In genomic region chr15:72890043-72890442, GRCh38 we compare ENCODE assay signal across 27 cellular contexts.
DNase-seq lines count a peak whose midpoint lies in the region; ATAC-seq and TF ChIP-seq lines count a peak whose summit lies in the region.
"Had no signal": no experiment of that assay in that cellular context is flagged by ENCODE, and none has a peak within 500 bp of the region (broad histone marks: within the 10 kb centered on the region; RNA-seq: fewer than 3 reads in every experiment).

No MANE protein-coding gene starts in this region.

- H2BK15ac ChIP-seq in H9 (ENCODE audit: low read depth, low read length) = no peak overlapping the region

- H2AFZ ChIP-seq in ACC112 (ENCODE audit: low read length, unreplicated experiment) (peak overlapping the region; percentile 25), H9 (ENCODE audit: low read length) (no peak overlapping the region)

- H2AK5ac ChIP-seq in H9 (ENCODE audit: insufficient read length, low read length) = no peak overlapping the region

- no peak overlapping the region for H3K23ac ChIP-seq in H9 (ENCODE audit: insufficient read length, low read depth, low read length)

- peak overlapping the region; percentile 70 for H3K18ac ChIP-seq in H9 (ENCODE audit: insufficient read length, low read depth, low read length)

- TF ChIP-seq CTCF in H9 (conservative IDR thresholded peaks at IDR 0.05) = no peak
- no peak for TF ChIP-seq CTCF in left lung (IDR thresholded peaks at IDR 0.05)
- no peak for TF ChIP-seq CTCF in natural killer cell (IDR thresholded peaks at IDR 0.05)

- H4K8ac ChIP-seq in H9 (replicated peaks; ENCODE audit: insufficient read length, low read depth, low read length) = no peak overlapping the region

- H3K4me3 Mint-ChIP-seq in H9 (no peak overlapping the region), natural killer cell (no peak overlapping the region)
- H3K4me3 Mint-ChIP-seq: activated CD8-positive, alpha-beta T cell treated with anti-CD3 and anti-CD28 coated beads, Interleukin-2, amount 10 ng/mL, durations not matched to agents 7 days and 5 days; activated naive CD8-positive, alpha-beta T cell treated with anti-CD3 and anti-CD28 coated beads for 36 hours; naive B cell; T-helper 1 cell treated with Interleukin-12 subunit alpha and Interleukin-12 subunit beta and Interleukin-4 antibody, amounts not matched to agents 30 μg/mL and 1 μg/mL, for 36 hours had no signal

- DNase-seq in H9 (no peak), NCI-H82 (lab: John Stamatoyannopoulos, UW) (peak; percentile 97), myocyte (ENCODE audit: low read depth) (peak; percentile 3), left lung (no peak), natural killer cell (no peak), activated gamma-delta T cell treated with Interleukin-2 at 50 U/mL for 16 hours (no peak)
- DNase-seq: ACHN; activated CD4-positive, CD25-positive, alpha-beta regulatory T cell treated with anti-CD3 and anti-CD28 coated beads, Interleukin-2, amount 50 U/mL, for 72 hours; activated CD8-positive, alpha-beta T cell treated with anti-CD3 and anti-CD28 coated beads, Interleukin-2, amount 10 ng/mL, durations not matched to agents 7 days and 5 days; activated effector memory CD4-positive, alpha-beta T cell treated with Interleukin-2 at 50 U/mL for 16 hours; activated naive CD8-positive, alpha-beta T cell treated with anti-CD3 and anti-CD28 coated beads for 36 hours; esophagus squamous epithelium; foreskin melanocyte; left cardiac atrium; naive B cell; NCI-H146; NCI-H774; SK-N-SH; stimulated activated CD4-positive, alpha-beta T cell treated with anti-CD3 and anti-CD28 coated beads, Interleukin-2, amount 100 ng/mL, for 24 hours had no signal

- H3K27ac Mint-ChIP-seq in H9 (no peak overlapping the region), natural killer cell (no peak overlapping the region)
- H3K27ac Mint-ChIP-seq: activated CD8-positive, alpha-beta T cell treated with anti-CD3 and anti-CD28 coated beads, Interleukin-2, amount 10 ng/mL, durations not matched to agents 7 days and 5 days; activated naive CD8-positive, alpha-beta T cell treated with anti-CD3 and anti-CD28 coated beads for 36 hours; naive B cell; T-helper 1 cell treated with Interleukin-12 subunit alpha and Interleukin-12 subunit beta and Interleukin-4 antibody, amounts not matched to agents 30 μg/mL and 1 μg/mL, for 36 hours had no signal

- no peaks in the 10 kb centered on the region for H3K27me3 ChIP-seq in ACC112 (ENCODE audit: insufficient read depth, low read length)
- no peaks in the 10 kb centered on the region for H3K27me3 ChIP-seq in H9 (ENCODE audit: insufficient read depth, low read length)
- H3K27me3 ChIP-seq in left lung = no peaks in the 10 kb centered on the region
- H3K27me3 ChIP-seq: ascending aorta, tibial nerve had no signal

- H2BK5ac ChIP-seq in H9 (ENCODE audit: insufficient read length, low read length) = no peak overlapping the region

- no CpG with 5 or more reads among the region's 12 CpGs for WGBS in H9 (ENCODE audit: extremely low coverage, insufficient read length, low lambda C conversion rate)

- no peak overlapping the region for H3T11ph ChIP-seq in H9 (ENCODE audit: low read length)

- no peak overlapping the region for H3K9ac ChIP-seq in H9 (ENCODE audit: extremely low read depth, insufficient read length, low read length)
- H3K9ac ChIP-seq: KMS-11, SK-N-SH had no signal

- H3K9me3 ChIP-seq in H9 (ENCODE audit: control insufficient read depth, low read depth, low read length) (no peaks in the 10 kb centered on the region), left lung (no peaks in the 10 kb centered on the region)
- H3K9me3 ChIP-seq: esophagus squamous epithelium, SK-N-SH had no signal

- H3K9me3 Mint-ChIP-seq in H9 (peaks cover 0 to 8% of the 10 kb centered on the region in 2 experiments; a peak in 2 of 5 replicates), natural killer cell (peaks cover 2% of the 10 kb centered on the region in 2 donors)
- H3K9me3 Mint-ChIP-seq: activated naive CD8-positive, alpha-beta T cell treated with anti-CD3 and anti-CD28 coated beads for 36 hours; T-helper 1 cell treated with Interleukin-12 subunit alpha and Interleukin-12 subunit beta and Interleukin-4 antibody, amounts not matched to agents 30 μg/mL and 1 μg/mL, for 36 hours had no signal

- H3K79me1 ChIP-seq in H9 (ENCODE audit: insufficient read depth, low read depth, low read length, poor library complexity, severe bottlenecking) = no peaks in the 10 kb centered on the region

- no peak overlapping the region for H4K5ac ChIP-seq in H9 (ENCODE audit: insufficient read length, low read depth, low read length)

- H3K4me2 ChIP-seq in H9 (ENCODE audit: insufficient read depth, insufficient read length, low read length) = no peak overlapping the region
- H3K4me2 ChIP-seq: KMS-11, SK-N-SH had no signal

- no peak overlapping the region for H2BK20ac ChIP-seq in H9 (ENCODE audit: low read depth, low read length, poor library complexity, severe bottlenecking)

- H3K4me1 Mint-ChIP-seq in H9 (no peaks in the 10 kb centered on the region), natural killer cell (no peaks in the 10 kb centered on the region)
- H3K4me1 Mint-ChIP-seq: activated naive CD8-positive, alpha-beta T cell treated with anti-CD3 and anti-CD28 coated beads for 36 hours; naive B cell had no signal

- H3K14ac ChIP-seq in H9 (ENCODE audit: insufficient read depth, low read length) = peak overlapping the region; percentile 35; the same call in 1 of the 2 replicates

- ATAC-seq in left lung = no peak
- ATAC-seq in natural killer cell = no peak
- no peak for ATAC-seq in GM18520 (IDR thresholded peaks at IDR 0.05; ENCODE audit: unreplicated experiment)
- ATAC-seq: activated CD8-positive, alpha-beta T cell treated with anti-CD3 and anti-CD28 coated beads, Interleukin-2, amount 10 ng/mL, durations not matched to agents 7 days and 5 days; GM12878 had no signal

- H3K4me1 ChIP-seq in ACC112 (ENCODE audit: control insufficient read depth, insufficient read depth, low read length, unreplicated experiment) (no peaks in the 10 kb centered on the region), H9 (ENCODE audit: insufficient read depth, low read length) (no peaks in the 10 kb centered on the region), left lung (no peaks in the 10 kb centered on the region)
- H3K4me1 ChIP-seq: ascending aorta, esophagus squamous epithelium, tibial nerve had no signal

- H4K20me1 ChIP-seq in H9 (ENCODE audit: control insufficient read depth, insufficient read depth, insufficient read length) = no peaks in the 10 kb centered on the region

- H3K27ac ChIP-seq in ACC112 (ENCODE audit: low read depth, low read length) (no peak overlapping the region), H9 (ENCODE audit: insufficient read length, low read depth, low read length) (no peak overlapping the region), left lung (no peak overlapping the region)
- H3K27ac ChIP-seq: ascending aorta, esophagus squamous epithelium, KMS-11, RWPE1, tibial nerve had no signal

- no peak overlapping the region for H3K4ac ChIP-seq in H9 (ENCODE audit: low read depth, low read length)

- H3K56ac ChIP-seq in H9 (ENCODE audit: insufficient read length, low read depth, low read length) = no peak overlapping the region

- intact Hi-C loops in left lung (cut with DNase I) = no loop called here
- intact Hi-C loops in natural killer cell (cut with micrococcal nuclease) = no loop called here

- H3K36me3 ChIP-seq in ACC112 (ENCODE audit: insufficient read depth, low read length) = no peaks in the 10 kb centered on the region
- no peaks in the 10 kb centered on the region for H3K36me3 ChIP-seq in left lung
- H3K36me3 ChIP-seq: ascending aorta, esophagus squamous epithelium, tibial nerve had no signal

- H3K36me3 Mint-ChIP-seq in H9 (ENCODE audit: insufficient read depth in 1 of 3, low read depth in 3 of 3) (no peaks in the 10 kb centered on the region), natural killer cell (peaks cover 15% of the 10 kb centered on the region)
- H3K36me3 Mint-ChIP-seq: activated naive CD8-positive, alpha-beta T cell treated with anti-CD3 and anti-CD28 coated beads for 36 hours had no signal

- no peak overlapping the region for H2BK120ac ChIP-seq in H9 (ENCODE audit: low read depth, low read length, poor library complexity, severe bottlenecking)

- H3K79me2 ChIP-seq in ACC112 (ENCODE audit: control insufficient read depth, insufficient read depth, low read length, unreplicated experiment) = no peaks in the 10 kb centered on the region
- H3K79me2 ChIP-seq in H9 (ENCODE audit: insufficient read depth, low read length) = no peaks in the 10 kb centered on the region

- H2BK12ac ChIP-seq in H9 (ENCODE audit: insufficient read length, low read depth, low read length) = no peak overlapping the region

- H3K23me2 ChIP-seq in H9 (ENCODE audit: insufficient read length, low read depth, low read length, poor library complexity, severe bottlenecking) = peaks cover 4% of the 10 kb centered on the region

- H3K27me3 Mint-ChIP-seq in H9 (ENCODE audit: low read depth) (peaks cover 1% of the 10 kb centered on the region; the same call in 1 of the 2 replicates), natural killer cell (ENCODE audit: low read depth in 2 of 2) (peaks cover 19 to 55% of the 10 kb centered on the region in 2 donors)

- H3K4me3 ChIP-seq in ACC112 (ENCODE audit: low read depth, low read length) = peak overlapping the region; percentile 40
- H3K4me3 ChIP-seq in left lung = no peak overlapping the region
- H3K4me3 ChIP-seq: ascending aorta, esophagus squamous epithelium, GM12878, tibial nerve had no signal

- peak overlapping the region; percentile 43 for H4K91ac ChIP-seq in H9 (ENCODE audit: insufficient read length, low read depth, low read length)

Comparison
In these comparisons a context has a peak if more than half of its experiments do, and no peak if none do; other contexts are left out.
1. DNase-seq: peak in NCI-H82 (single experiment) and myocyte (single experiment); none in H9 (single experiment), left lung (0 of 2), natural killer cell (single experiment) and activated gamma-delta T cell treated with Interleukin-2 at 50 U/mL for 16 hours (single experiment).